Comparison of ENCODE assay signal across 10 cellular contexts in genomic region chr9:2023042-2023441, GRCh38. TPM values are rescaled to one million over a fixed set of nuclear protein-coding genes. Genes with fewer than 3 reads are reported as not detected.
DNase-seq lines count a peak whose midpoint lies in the region; ATAC-seq and TF ChIP-seq lines count a peak whose summit lies in the region.
"Had no signal": no experiment of that assay in that cellular context is flagged by ENCODE, and none has a peak within 500 bp of the region (broad histone marks: within the 10 kb centered on the region; RNA-seq: fewer than 3 reads in every experiment).

No MANE protein-coding gene starts in this region.

- DNase-seq in activated T-cell treated with anti-CD3 and anti-CD28 coated beads, Interleukin-2, amount 50 U/mL, for 72 hours: no peak
- no peak for DNase-seq in activated T-cell treated with anti-CD3 and anti-CD28 coated beads, Interleukin-2, amount 50 U/mL, for 48 hours
- DNase-seq in lung (ENCODE audit: low spot score) (no peak), type B pancreatic cell (ENCODE audit: extremely low spot score, unreplicated experiment) (no peak), SJCRH30 (no peak), endothelial cell (ENCODE audit: low spot score) (no peak)
- no peak for DNase-seq in activated effector memory CD4-positive, alpha-beta T cell treated with Interleukin-2 at 50 U/mL for 16 hours
- DNase-seq: activated effector memory CD4-positive, alpha-beta T cell treated with anti-CD3 and anti-CD28 coated beads, Interleukin-2, amount 50 U/mL, for 16 hours; retina had no signal

- peaks cover 20 to 47% of the 10 kb centered on the region in 2 donors for H3K4me1 ChIP-seq in lung (ENCODE audit: control insufficient read depth in 2 of 2, insufficient read depth in 2 of 2, low read length in 2 of 2)
- 0 out of 2 replicates have a peak, but pooled peaks cover 2% of the 10 kb centered on the region for H3K4me1 ChIP-seq in SJCRH30

- 35 to 42% methylated on average over 3 of the region's 3 CpGs for WGBS in lung, 2 donors

- no peaks in the 10 kb centered on the region for H3K27me3 ChIP-seq in lung (ENCODE audit: control insufficient read depth, insufficient read depth)
- H3K27me3 ChIP-seq in SJCRH30: no peaks in the 10 kb centered on the region

- ATAC-seq in activated T-cell treated with anti-CD3 and anti-CD28 coated beads, Interleukin-2, amount 50 U/mL, for 72 hours (replicated peaks in 1 of 2): no peak
- ATAC-seq in lung (ENCODE audit: insufficient read depth, low FRiP score): no peak

- H3K4me1 Mint-ChIP-seq in activated T-cell treated with anti-CD3 and anti-CD28 coated beads, Interleukin-2, amount 50 U/mL, for 72 hours (ENCODE audit: low read depth): peaks cover 94% of the 10 kb centered on the region
- H3K4me1 Mint-ChIP-seq in activated naive CD8-positive, alpha-beta T cell (ENCODE audit: low read depth): peaks cover 96% of the 10 kb centered on the region
- H3K4me1 Mint-ChIP-seq in type B pancreatic cell (ENCODE audit: unreplicated experiment) (peaks cover 51% of the 10 kb centered on the region), endothelial cell (ENCODE audit: unreplicated experiment) (peaks cover 30% of the 10 kb centered on the region)

- no peaks in the 10 kb centered on the region for H3K9me3 Mint-ChIP-seq in activated T-cell treated with anti-CD3 and anti-CD28 coated beads, Interleukin-2, amount 50 U/mL, for 72 hours
- H3K9me3 Mint-ChIP-seq in activated naive CD8-positive, alpha-beta T cell (ENCODE audit: low read depth): no peaks in the 10 kb centered on the region
- H3K9me3 Mint-ChIP-seq in type B pancreatic cell (no peaks in the 10 kb centered on the region), endothelial cell (ENCODE audit: unreplicated experiment) (no peaks in the 10 kb centered on the region)

- H3K27ac Mint-ChIP-seq in activated T-cell treated with anti-CD3 and anti-CD28 coated beads, Interleukin-2, amount 50 U/mL, for 72 hours: peak overlapping the region; percentile 97
- peak overlapping the region; percentile 90 for H3K27ac Mint-ChIP-seq in activated naive CD8-positive, alpha-beta T cell
- H3K27ac Mint-ChIP-seq in type B pancreatic cell: peak overlapping the region; percentile 11
- H3K27ac Mint-ChIP-seq in endothelial cell (ENCODE audit: unreplicated experiment): no peak overlapping the region

- H3K36me3 ChIP-seq in lung (ENCODE audit: control insufficient read depth in 2 of 2, insufficient read depth in 2 of 2, low read length in 2 of 2) (no peaks in the 10 kb centered on the region), SJCRH30 (no peaks in the 10 kb centered on the region)

- H3K27me3 Mint-ChIP-seq in activated T-cell treated with anti-CD3 and anti-CD28 coated beads, Interleukin-2, amount 50 U/mL, for 72 hours (ENCODE audit: low read depth): no peaks in the 10 kb centered on the region
- no peaks in the 10 kb centered on the region for H3K27me3 Mint-ChIP-seq in activated naive CD8-positive, alpha-beta T cell
- H3K27me3 Mint-ChIP-seq in type B pancreatic cell (no peaks in the 10 kb centered on the region), endothelial cell (ENCODE audit: unreplicated experiment) (peaks cover 4% of the 10 kb centered on the region)

- H3K4me3 Mint-ChIP-seq in activated T-cell treated with anti-CD3 and anti-CD28 coated beads, Interleukin-2, amount 50 U/mL, for 72 hours: peak overlapping the region; percentile 75 to 95
- H3K4me3 Mint-ChIP-seq in activated naive CD8-positive, alpha-beta T cell: peak overlapping the region; percentile 66
- peak overlapping the region; percentile 9 for H3K4me3 Mint-ChIP-seq in type B pancreatic cell
- H3K4me3 Mint-ChIP-seq in endothelial cell (ENCODE audit: unreplicated experiment): no peak overlapping the region

- H3K4me3 ChIP-seq in lung (no peak overlapping the region), SJCRH30 (no peak overlapping the region)

- H3K9me3 ChIP-seq in lung (ENCODE audit: control insufficient read depth in 2 of 2, insufficient read depth in 1 of 2, low read length in 1 of 2) (no peaks in the 10 kb centered on the region), SJCRH30 (replicated peaks) (no peaks in the 10 kb centered on the region)

- H3K27ac ChIP-seq in lung (ENCODE audit: low read depth in 1 of 2, low read length in 1 of 2): peak overlapping the region; percentile 15 to 34
- H3K27ac ChIP-seq in SJCRH30: no peak overlapping the region

- TF ChIP-seq CTCF in lung (IDR thresholded peaks at IDR 0.05; ENCODE audit: control extremely low read depth, extremely low read depth) (no peak), type B pancreatic cell (conservative IDR thresholded peaks at IDR 0.05) (no peak), endothelial cell (IDR thresholded peaks at IDR 0.05; ENCODE audit: unreplicated experiment) (no peak)

- peaks cover 0 to 3% of the 10 kb centered on the region in 2 donors for H3K36me3 Mint-ChIP-seq in activated T-cell treated with anti-CD3 and anti-CD28 coated beads, Interleukin-2, amount 50 U/mL, for 72 hours (ENCODE audit: insufficient read depth in 2 of 2)
- H3K36me3 Mint-ChIP-seq in activated naive CD8-positive, alpha-beta T cell: no peaks in the 10 kb centered on the region
- H3K36me3 Mint-ChIP-seq in type B pancreatic cell (peaks cover 4% of the 10 kb centered on the region), endothelial cell (ENCODE audit: low read depth, unreplicated experiment) (no peaks in the 10 kb centered on the region)

RNA-seq across cellular contexts. Expression of gene SMARCA2, which starts 7.9 kb away (rescaled TPM):
- total RNA-seq in activated T-cell treated with anti-CD3 and anti-CD28 coated beads, Interleukin-2, amount 50 U/mL, for 72 hours: 100 to 1,000 TPM; 117 to 120 TPM
- total RNA-seq in lung (100 to 1,000 TPM; 126 to 196 TPM), type B pancreatic cell (ENCODE audit: low replicate concordance) (131 and 174 TPM in 2 replicates), endothelial cell (ENCODE audit: unreplicated experiment) (43.7 TPM)
- polyA plus RNA-seq in lung: 10 to 100 TPM; 30.0 to 34.6 TPM
- 45.1 and 64.7 TPM in 2 replicates for total RNA-seq in SJCRH30 (2014; rRNA removed; shearing (Covaris generic))
